Comparison of ENCODE assay signal across 13 cellular contexts in genomic region chr18:49177071-49177470, GRCh38.
"Had no signal": no experiment of that assay in that cellular context is flagged by ENCODE, and none has a peak within 500 bp of the region (broad histone marks: within the 10 kb centered on the region; RNA-seq: fewer than 3 reads in every experiment).

No MANE protein-coding gene starts in this region.

- H3K9me3 Mint-ChIP-seq: activated naive CD4-positive, alpha-beta T cell treated with anti-CD3 and anti-CD28 coated beads for 36 hours had no signal

- H3K9me3 ChIP-seq: gastroesophageal sphincter, tibial artery had no signal

- H3K27me3 Mint-ChIP-seq: activated CD4-positive, alpha-beta T cell treated with anti-CD3 and anti-CD28 coated beads for 36 hours had no signal

- H3K36me3 ChIP-seq: gastroesophageal sphincter, tibial artery, WERI-Rb-1 had no signal

- DNase-seq: activated CD4-positive, alpha-beta T cell treated with anti-CD3 and anti-CD28 coated beads for 36 hours; activated naive CD4-positive, alpha-beta T cell treated with anti-CD3 and anti-CD28 coated beads for 36 hours; effector CD8-positive, alpha-beta T cell; hippocampal formation; right cardiac atrium; small intestine; T-helper 9 cell; tibial artery; WERI-Rb-1 had no signal

- H3K27ac Mint-ChIP-seq: activated CD4-positive, alpha-beta T cell treated with anti-CD3 and anti-CD28 coated beads for 36 hours; activated naive CD4-positive, alpha-beta T cell treated with anti-CD3 and anti-CD28 coated beads for 36 hours; mesothelial cell of epicardium had no signal

- H3K4me3 ChIP-seq: gastroesophageal sphincter, tibial artery had no signal

- H3K4me3 Mint-ChIP-seq: activated CD4-positive, alpha-beta T cell treated with anti-CD3 and anti-CD28 coated beads for 36 hours; activated naive CD4-positive, alpha-beta T cell treated with anti-CD3 and anti-CD28 coated beads for 36 hours; mesothelial cell of epicardium had no signal

- H3K36me3 Mint-ChIP-seq: mesothelial cell of epicardium; stimulated activated effector memory CD8-positive, alpha-beta T cell treated with anti-CD3 and anti-CD28 coated beads, Interleukin-12 subunit alpha, Interleukin-12 subunit beta, amount 100 ng/mL, for 72 hours had no signal

- H3K27ac ChIP-seq: epithelial cell of prostate, gastroesophageal sphincter, tibial artery, WERI-Rb-1 had no signal

- ATAC-seq: gastroesophageal sphincter, right cardiac atrium had no signal
